Comparison of ENCODE assay signal across 1 cellular context in the genomic region with DNA sequence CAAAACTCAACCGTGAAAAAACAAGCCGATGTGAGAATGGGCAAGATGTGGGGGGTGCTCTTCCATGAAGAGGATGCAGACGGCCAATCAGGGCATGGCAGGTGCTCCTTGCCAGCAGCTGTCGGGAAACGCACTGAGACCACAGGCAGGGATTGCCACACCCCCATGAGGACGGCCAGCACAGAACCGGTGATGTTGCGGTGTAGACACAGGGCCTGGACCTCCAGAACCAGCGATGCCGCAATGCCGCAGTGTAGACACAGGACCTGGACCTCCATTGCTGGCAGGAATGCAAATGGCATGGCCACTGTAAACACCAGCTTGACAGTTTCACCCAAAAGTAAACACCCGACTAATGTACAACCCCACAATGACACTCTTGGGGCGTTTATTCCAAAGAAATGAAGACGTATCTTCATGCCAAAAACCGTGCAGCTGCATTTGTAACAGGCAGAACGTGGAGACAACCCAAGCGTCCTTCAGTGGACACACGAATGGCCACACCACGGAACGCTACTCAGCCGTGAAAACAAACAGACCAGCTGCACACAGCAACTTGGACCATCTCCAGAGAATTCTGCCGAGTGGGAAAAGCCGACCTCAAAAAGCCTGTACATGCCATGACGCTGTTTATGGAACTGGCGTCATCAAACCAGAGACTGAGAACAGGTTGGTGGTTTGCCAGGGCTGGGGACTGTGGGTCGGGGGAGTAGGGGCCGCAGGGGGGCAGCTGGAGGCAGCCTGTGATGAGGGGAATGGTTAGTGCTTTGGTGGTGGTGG.
TF ChIP-seq lines count a peak whose summit lies in the region.

No MANE protein-coding gene starts in this region.

TF ChIP-seq in HepG2, 621 proteins besides CTCF, POLR2A, EP300 and RAD21 (continued from another document):
- TF ChIP-seq ZMYM3 (CRISPR knock-in tag; IDR thresholded peaks at IDR 0.05) (no peak), EZH2 (conservative IDR thresholded peaks at IDR 0.05; ENCODE audit: low read depth, low read length) (peak; percentile 81), ETV5 (CRISPR knock-in tag; IDR thresholded peaks at IDR 0.05; ENCODE audit: borderline replicate concordance) (no peak)
- TF ChIP-seq, protein P1, sequence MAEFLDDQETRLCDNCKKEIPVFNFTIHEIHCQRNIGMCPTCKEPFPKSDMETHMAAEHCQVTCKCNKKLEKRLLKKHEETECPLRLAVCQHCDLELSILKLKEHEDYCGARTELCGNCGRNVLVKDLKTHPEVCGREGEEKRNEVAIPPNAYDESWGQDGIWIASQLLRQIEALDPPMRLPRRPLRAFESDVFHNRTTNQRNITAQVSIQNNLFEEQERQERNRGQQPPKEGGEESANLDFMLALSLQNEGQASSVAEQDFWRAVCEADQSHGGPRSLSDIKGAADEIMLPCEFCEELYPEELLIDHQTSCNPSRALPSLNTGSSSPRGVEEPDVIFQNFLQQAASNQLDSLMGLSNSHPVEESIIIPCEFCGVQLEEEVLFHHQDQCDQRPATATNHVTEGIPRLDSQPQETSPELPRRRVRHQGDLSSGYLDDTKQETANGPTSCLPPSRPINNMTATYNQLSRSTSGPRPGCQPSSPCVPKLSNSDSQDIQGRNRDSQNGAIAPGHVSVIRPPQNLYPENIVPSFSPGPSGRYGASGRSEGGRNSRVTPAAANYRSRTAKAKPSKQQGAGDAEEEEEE (CRISPR knock-in tag; IDR thresholded peaks at IDR 0.05; ENCODE audit: borderline replicate concordance): no peak
